In the genomic region with DNA sequence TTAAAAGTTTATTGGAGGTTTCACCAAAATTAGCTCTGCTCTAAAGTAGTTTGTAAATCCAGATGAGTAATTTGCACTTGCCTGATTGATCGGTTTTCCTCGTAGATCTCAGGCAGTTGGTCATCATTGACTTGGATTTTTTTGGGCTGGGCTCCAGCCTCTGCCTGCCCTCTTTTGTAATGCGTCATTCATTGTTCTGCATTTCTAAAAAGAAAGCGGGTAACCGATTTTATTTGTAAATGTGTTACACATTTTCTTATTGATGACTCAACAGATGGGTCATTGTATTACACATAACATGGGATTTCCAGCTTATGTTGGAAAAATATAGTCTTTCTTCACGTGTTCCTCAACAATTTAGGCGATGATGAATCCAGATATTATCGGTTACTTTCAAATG, we compare ENCODE assay signal across 9 cellular contexts. TPM values are rescaled to one million over a fixed set of nuclear protein-coding genes. Genes with fewer than 3 reads are reported as not detected.
A peak's percentile ranks its signal among the peaks of the same experiment; 100 is the strongest.
DNase-seq lines count a peak whose midpoint lies in the region; ATAC-seq and TF ChIP-seq lines count a peak whose summit lies in the region.
"Had no signal": no experiment of that assay in that cellular context is flagged by ENCODE, and none has a peak within 500 bp of the region (broad histone marks: within the 10 kb centered on the region; RNA-seq: fewer than 3 reads in every experiment).

No MANE protein-coding gene starts in this region.

- H3K36me3 ChIP-seq in GM23248 (ENCODE audit: low read depth): peaks cover 22% of the 10 kb centered on the region

- H3F3A ChIP-seq in GM23248 (ENCODE audit: insufficient read depth): peaks cover 41% of the 10 kb centered on the region

- no peak for TF ChIP-seq CTCF in RWPE1 (conservative IDR thresholded peaks at IDR 0.05; ENCODE audit: low read depth)

- CTCF ChIA-PET in RWPE1 (lab: Yijun Ruan, JAX): interaction anchor here (0.7 to 1.9 kb wide), 2 partner anchors 99 to 327 kb away, joined by 3 to 5 read pairs; no protein-coding TSS in a partner anchor

- H3K4me1 ChIP-seq in GM23248 (ENCODE audit: insufficient read depth): peaks cover 25% of the 10 kb centered on the region

- 0 out of 2 replicates have a peak overlapping the region, but pooled peaks have one; percentile 4 for H3K9ac ChIP-seq in GM23248

- H4K20me1 ChIP-seq in GM23248 (ENCODE audit: insufficient read depth): no peaks in the 10 kb centered on the region

- peaks cover 48% of the 10 kb centered on the region for H3K79me2 ChIP-seq in GM23248 (ENCODE audit: insufficient read depth)

- POLR2A ChIA-PET in RWPE1 (lab: Yijun Ruan, JAX; ENCODE audit: low non-redundant PET): no interaction called here

- H3K4me2 ChIP-seq in GM23248 (ENCODE audit: unreplicated experiment): peak overlapping the region; percentile 34

- 1 to 2% methylated on average over 8 of the region's 8 CpGs for WGBS in GM23248 (ENCODE audit: low coverage in 1 of 2, low lambda C conversion rate in 2 of 2, missing lambda C conversion rate in 2 of 2), 2 experiments

- DNase-seq in GM23248: peak; percentile 97
- DNase-seq in RWPE1 (ENCODE audit: low spot score): peak; percentile 79
- peak; percentile 84 for DNase-seq in fibroblast of gingiva (ENCODE audit: low read depth)
- DNase-seq in skeletal muscle cell (ENCODE audit: low read depth): peak; percentile 78
- no peak for DNase-seq in middle frontal gyrus (ENCODE audit: extremely low spot score, low spot score)
- DNase-seq in NCI-H128 (lab: John Stamatoyannopoulos, UW; ENCODE audit: unreplicated experiment): no peak
- DNase-seq: SJCRH30 had no signal

- H2AFZ ChIP-seq in GM23248: no peak overlapping the region

- in situ Hi-C loops in GM23248 (cut with MboI): no loop called here

- H3K9me2 ChIP-seq in GM23248 (ENCODE audit: insufficient read depth): no peaks in the 10 kb centered on the region

- no peaks in the 10 kb centered on the region for H3K9me3 ChIP-seq in GM23248 (ENCODE audit: low read depth)
- H3K9me3 ChIP-seq: SJCRH30 had no signal

- H3K27ac ChIP-seq in GM23248 (peak overlapping the region; percentile 67), RWPE1 (no peak overlapping the region)
- H3K27ac ChIP-seq: SJCRH30 had no signal

- H3K4me3 ChIP-seq in GM23248: peak overlapping the region; percentile 16; the same call in 1 of the 2 replicates
- H3K4me3 ChIP-seq in skeletal muscle cell (ENCODE audit: low read depth, low read length): no peak overlapping the region
- H3K4me3 ChIP-seq: SJCRH30 had no signal

- H3K27me3 ChIP-seq in GM23248 (replicated peaks; ENCODE audit: insufficient read depth): no peaks in the 10 kb centered on the region
- H3K27me3 ChIP-seq: SJCRH30 had no signal

- ATAC-seq in HG03460 (IDR thresholded peaks at IDR 0.05; ENCODE audit: unreplicated experiment) (no peak), HG03571 (IDR thresholded peaks at IDR 0.05; ENCODE audit: unreplicated experiment) (no peak)

RNA-seq across cellular contexts. Expression of a gene that starts 5.5 kb away (rescaled TPM):
- 4.4 and 7.0 TPM in 2 replicates for total RNA-seq in GM23248 (2014; rRNA removed; shearing (Covaris generic))
- 7.3 and 7.9 TPM in 2 replicates for polyA plus RNA-seq in GM23248 (2016; fragmentation: Nextera tagmentation; extraction: Ambion mirVana)

Comparison
In these comparisons a context has a peak if more than half of its experiments do, and no peak if none do; other contexts are left out.
1. DNase-seq: peak in GM23248 (single experiment), RWPE1 (single experiment), fibroblast of gingiva (single experiment) and skeletal muscle cell (single experiment); none in middle frontal gyrus (single experiment) and NCI-H128 (single experiment).